29 cellular contexts compared by ENCODE assay signal in genomic region chr10:22495396-22495795, GRCh38.
"Had no signal": no experiment of that assay in that cellular context is flagged by ENCODE, and none has a peak within 500 bp of the region (broad histone marks: within the 10 kb centered on the region; RNA-seq: fewer than 3 reads in every experiment).

No MANE protein-coding gene starts in this region.

- H3K27ac ChIP-seq: ovary, parathyroid adenoma, psoas muscle, right lobe of liver, sigmoid colon, spleen, suprapubic skin, testis, tibial artery, transverse colon, upper lobe of right lung, uterus had no signal

- H3K9ac ChIP-seq: parathyroid adenoma had no signal

- ATAC-seq: naive thymus-derived CD8-positive, alpha-beta T cell; natural killer cell treated with Interleukin-12 subunit alpha and Interleukin-12 subunit beta and Interleukin-15 and Interleukin-18, amount 100 ng/mL, for 72 hours; psoas muscle; right cardiac atrium; right lobe of liver; stimulated activated memory B cell treated with anti-CD40 and anti-IgM and Interleukin-4, amounts not matched to agents 10 μg/mL and 1 μg/mL and 100 μg/mL, for 72 hours; stimulated activated naive CD8-positive, alpha-beta T cell treated with anti-CD3 and anti-CD28 coated beads, Interleukin-15, amount 100 ng/mL, for 72 hours; stimulated activated naive CD8-positive, alpha-beta T cell treated with anti-CD3 and anti-CD28 coated beads, Interleukin-15, Interleukin-2, amounts not matched to agents 100 U/mL and 50 U/mL, for 24 hours; upper lobe of right lung had no signal

- DNase-seq: naive thymus-derived CD8-positive, alpha-beta T cell; nephron progenitor cell; occipital lobe; ovary; posterior cingulate gyrus; psoas muscle; right cardiac atrium; right lobe of liver; sigmoid colon; spleen; stimulated activated CD4-positive, alpha-beta T cell treated with anti-CD3 and anti-CD28 coated beads, Interleukin-12 subunit alpha, Interleukin-12 subunit beta, amount 100 ng/mL, for 4 hours; stimulated activated CD4-positive, alpha-beta T cell treated with anti-CD3 and anti-CD28 coated beads, Interleukin-1b, Interleukin-23, amount 100 ng/mL, for 48 hours; stimulated activated CD4-positive, alpha-beta T cell treated with anti-CD3 and anti-CD28 coated beads, Interleukin-4, amount 100 ng/mL, for 1 hour; stimulated activated CD4-positive, alpha-beta T cell treated with anti-CD3 and anti-CD28 coated beads, Interleukin-4, amount 100 ng/mL, for 4 hours; stimulated activated CD8-positive, alpha-beta memory T cell treated with anti-CD3 and anti-CD28 coated beads, Interleukin-4, amount 100 ng/mL, for 48 hours; stimulated activated naive CD4-positive, alpha-beta T cell; stimulated activated naive CD8-positive, alpha-beta T cell treated with anti-CD3 and anti-CD28 coated beads, Interleukin-15, amount 100 ng/mL, for 72 hours; stimulated activated naive CD8-positive, alpha-beta T cell treated with anti-CD3 and anti-CD28 coated beads, Interleukin-15, Interleukin-2, amounts not matched to agents 100 U/mL and 50 U/mL, for 24 hours; substantia nigra; testis; tibial artery; transverse colon; upper lobe of right lung; uterus had no signal

- H2AFZ ChIP-seq: parathyroid adenoma had no signal

- H3K79me2 ChIP-seq: parathyroid adenoma had no signal

- H3K9me3 ChIP-seq: ovary, psoas muscle, right lobe of liver, sigmoid colon, spleen, suprapubic skin, testis, tibial artery, transverse colon, upper lobe of right lung, uterus had no signal

- H3K4me3 ChIP-seq: ovary, psoas muscle, right lobe of liver, sigmoid colon, smooth muscle cell, spleen, suprapubic skin, testis, tibial artery, transverse colon, upper lobe of right lung, uterus had no signal

- H3K27me3 ChIP-seq: ovary, right lobe of liver, sigmoid colon, testis, transverse colon, uterus had no signal

- H3K4me1 ChIP-seq: parathyroid adenoma, psoas muscle, right lobe of liver, sigmoid colon, suprapubic skin, testis, transverse colon, upper lobe of right lung, uterus had no signal

- H3K4me2 ChIP-seq: smooth muscle cell had no signal

- H3K36me3 ChIP-seq: ovary, right lobe of liver, sigmoid colon, spleen, suprapubic skin, tibial artery, transverse colon, upper lobe of right lung, uterus had no signal
